31 cellular contexts compared by ENCODE assay signal in genomic region chr7:42722198-42722597, GRCh38.
"Had no signal": no experiment of that assay in that cellular context is flagged by ENCODE, and none has a peak within 500 bp of the region (broad histone marks: within the 10 kb centered on the region; RNA-seq: fewer than 3 reads in every experiment).

No MANE protein-coding gene starts in this region.

- H3K36me3 Mint-ChIP-seq: naive thymus-derived CD8-positive, alpha-beta T cell; natural killer cell treated with Interleukin-12 subunit alpha and Interleukin-12 subunit beta and Interleukin-15 and Interleukin-18, amount 100 ng/mL, for 72 hours; stimulated activated memory B cell treated with anti-CD40 and anti-IgM and Interleukin-4, amounts not matched to agents 10 μg/mL and 1 μg/mL and 100 μg/mL, for 72 hours; type B pancreatic cell had no signal

- H3K4me1 ChIP-seq: parathyroid adenoma, psoas muscle, spleen, suprapubic skin, testis, upper lobe of right lung had no signal

- H3K36me3 ChIP-seq: ovary, spleen, suprapubic skin, tibial artery, transverse colon, upper lobe of right lung, uterus had no signal

- H3K27me3 ChIP-seq: ovary, spleen, suprapubic skin, testis, tibial artery, transverse colon, upper lobe of right lung, uterus had no signal

- H3K79me2 ChIP-seq: parathyroid adenoma had no signal

- H3K4me2 ChIP-seq: smooth muscle cell had no signal

- H3K27ac Mint-ChIP-seq: naive thymus-derived CD8-positive, alpha-beta T cell; natural killer cell treated with Interleukin-12 subunit alpha and Interleukin-12 subunit beta and Interleukin-15 and Interleukin-18, amount 100 ng/mL, for 72 hours; nephron progenitor cell; progenitor cell of endocrine pancreas; stimulated activated memory B cell treated with anti-CD40 and anti-IgM and Interleukin-4, amounts not matched to agents 10 μg/mL and 1 μg/mL and 100 μg/mL, for 72 hours; stimulated activated naive CD8-positive, alpha-beta T cell treated with anti-CD3 and anti-CD28 coated beads, Interleukin-15, amount 100 ng/mL, for 72 hours had no signal

- ATAC-seq: naive thymus-derived CD8-positive, alpha-beta T cell; natural killer cell treated with Interleukin-12 subunit alpha and Interleukin-12 subunit beta and Interleukin-15 and Interleukin-18, amount 100 ng/mL, for 72 hours; psoas muscle; right cardiac atrium; sciatic nerve; stimulated activated memory B cell treated with anti-CD40 and anti-IgM and Interleukin-4, amounts not matched to agents 10 μg/mL and 1 μg/mL and 100 μg/mL, for 72 hours; stimulated activated naive CD8-positive, alpha-beta T cell treated with anti-CD3 and anti-CD28 coated beads, Interleukin-15, amount 100 ng/mL, for 72 hours; stimulated activated naive CD8-positive, alpha-beta T cell treated with anti-CD3 and anti-CD28 coated beads, Interleukin-15, Interleukin-2, amounts not matched to agents 100 U/mL and 50 U/mL, for 24 hours had no signal

- H3K27ac ChIP-seq: ovary, parathyroid adenoma, psoas muscle, skin epidermis, spleen, suprapubic skin, testis, tibial artery, transverse colon, upper lobe of right lung, uterus had no signal

- H3K4me3 ChIP-seq: ovary, psoas muscle, skin epidermis, smooth muscle cell, spleen, suprapubic skin, testis, tibial artery, transverse colon, upper lobe of right lung, uterus had no signal

- H3K27me3 Mint-ChIP-seq: stimulated activated memory B cell treated with anti-CD40 and anti-IgM and Interleukin-4, amounts not matched to agents 10 μg/mL and 1 μg/mL and 100 μg/mL, for 72 hours had no signal

- H3K4me3 Mint-ChIP-seq: naive thymus-derived CD8-positive, alpha-beta T cell; natural killer cell treated with Interleukin-12 subunit alpha and Interleukin-12 subunit beta and Interleukin-15 and Interleukin-18, amount 100 ng/mL, for 72 hours; nephron progenitor cell; stimulated activated memory B cell treated with anti-CD40 and anti-IgM and Interleukin-4, amounts not matched to agents 10 μg/mL and 1 μg/mL and 100 μg/mL, for 72 hours; stimulated activated naive CD8-positive, alpha-beta T cell treated with anti-CD3 and anti-CD28 coated beads, Interleukin-15, amount 100 ng/mL, for 72 hours; type B pancreatic cell had no signal

- H3K9me3 ChIP-seq: ovary, psoas muscle, spleen, suprapubic skin, testis, tibial artery, transverse colon, upper lobe of right lung, uterus had no signal

- H3K4me1 Mint-ChIP-seq: naive thymus-derived CD8-positive, alpha-beta T cell; stimulated activated memory B cell treated with anti-CD40 and anti-IgM and Interleukin-4, amounts not matched to agents 10 μg/mL and 1 μg/mL and 100 μg/mL, for 72 hours; stimulated activated naive CD8-positive, alpha-beta T cell treated with anti-CD3 and anti-CD28 coated beads, Interleukin-15, amount 100 ng/mL, for 72 hours had no signal

- H3K9ac ChIP-seq: parathyroid adenoma had no signal

- H2AFZ ChIP-seq: parathyroid adenoma had no signal

- DNase-seq: naive thymus-derived CD8-positive, alpha-beta T cell; nephron progenitor cell; occipital lobe; ovary; posterior cingulate gyrus; psoas muscle; right cardiac atrium; spleen; stimulated activated CD4-positive, alpha-beta T cell treated with anti-CD3 and anti-CD28 coated beads, Interleukin-12 subunit alpha, Interleukin-12 subunit beta, amount 100 ng/mL, for 4 hours; stimulated activated CD4-positive, alpha-beta T cell treated with anti-CD3 and anti-CD28 coated beads, Interleukin-1b, Interleukin-23, amount 100 ng/mL, for 48 hours; stimulated activated CD4-positive, alpha-beta T cell treated with anti-CD3 and anti-CD28 coated beads, Interleukin-4, amount 100 ng/mL, for 1 hour; stimulated activated CD4-positive, alpha-beta T cell treated with anti-CD3 and anti-CD28 coated beads, Interleukin-4, amount 100 ng/mL, for 4 hours; stimulated activated CD8-positive, alpha-beta memory T cell treated with anti-CD3 and anti-CD28 coated beads, Interleukin-4, amount 100 ng/mL, for 48 hours; stimulated activated naive CD4-positive, alpha-beta T cell; stimulated activated naive CD8-positive, alpha-beta T cell treated with anti-CD3 and anti-CD28 coated beads, Interleukin-15, amount 100 ng/mL, for 72 hours; stimulated activated naive CD8-positive, alpha-beta T cell treated with anti-CD3 and anti-CD28 coated beads, Interleukin-15, Interleukin-2, amounts not matched to agents 100 U/mL and 50 U/mL, for 24 hours; substantia nigra; testis; tibial artery; transverse colon; upper lobe of right lung; uterus had no signal
